2 cellular contexts compared by ENCODE assay signal in the genomic region with DNA sequence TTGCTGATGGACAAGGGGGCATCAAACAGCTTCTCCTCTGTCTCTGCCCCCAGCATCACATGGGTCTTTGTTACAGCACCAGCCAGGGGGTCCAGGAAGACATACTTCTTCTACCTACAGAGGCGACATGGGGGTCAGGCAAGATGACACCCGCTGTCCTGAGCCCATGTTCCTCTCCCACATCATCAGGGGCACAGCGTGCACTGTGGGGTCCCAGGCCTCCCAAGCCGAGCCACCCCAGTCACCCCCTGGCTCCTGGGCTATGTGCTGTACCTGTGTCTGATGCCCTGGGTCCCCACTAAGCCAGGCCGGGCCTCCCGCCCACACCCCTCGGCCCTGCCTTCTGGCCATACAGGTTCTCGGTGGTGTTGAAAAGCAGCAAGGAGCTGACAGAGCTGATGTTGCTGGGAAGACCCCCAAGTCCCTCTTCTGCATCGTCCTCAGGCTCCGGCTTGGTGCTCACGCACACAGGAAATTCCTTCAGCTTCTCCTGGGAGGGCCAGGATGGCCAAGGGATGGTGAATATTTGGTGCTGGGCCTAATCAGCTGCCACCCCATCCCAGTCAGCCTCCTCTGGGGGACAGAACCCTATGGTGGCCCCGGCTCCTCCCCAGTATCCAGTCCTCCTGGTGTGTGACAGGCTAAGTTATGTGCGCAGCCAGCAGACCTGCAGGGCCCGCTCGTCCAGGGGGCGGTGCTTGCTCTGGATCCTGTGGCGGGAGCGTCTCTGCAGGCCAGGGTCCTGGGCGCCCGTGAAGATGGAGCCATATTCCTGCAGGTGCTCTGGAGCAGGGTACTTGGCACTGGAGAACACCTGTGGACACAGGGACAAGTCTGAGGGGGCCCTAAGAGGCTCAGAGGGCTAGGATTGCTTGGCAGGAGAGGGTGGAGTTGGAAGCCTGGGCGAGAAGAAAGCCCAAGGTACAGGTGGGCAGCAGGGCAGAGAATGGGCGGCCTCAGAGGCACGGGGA. TPM values are rescaled to one million over a fixed set of nuclear protein-coding genes. Genes with fewer than 3 reads are reported as not detected.
"Had no signal": no experiment of that assay in that cellular context is flagged by ENCODE, and none has a peak within 500 bp of the region (broad histone marks: within the 10 kb centered on the region; RNA-seq: fewer than 3 reads in every experiment).

No MANE protein-coding gene starts in this region.

RNA-seq across cellular contexts. Expression of gene IQSEC3, which starts 48.9 kb away (rescaled TPM):
- total RNA-seq: HT-29, IMR-90 had no signal
